In the genomic region with DNA sequence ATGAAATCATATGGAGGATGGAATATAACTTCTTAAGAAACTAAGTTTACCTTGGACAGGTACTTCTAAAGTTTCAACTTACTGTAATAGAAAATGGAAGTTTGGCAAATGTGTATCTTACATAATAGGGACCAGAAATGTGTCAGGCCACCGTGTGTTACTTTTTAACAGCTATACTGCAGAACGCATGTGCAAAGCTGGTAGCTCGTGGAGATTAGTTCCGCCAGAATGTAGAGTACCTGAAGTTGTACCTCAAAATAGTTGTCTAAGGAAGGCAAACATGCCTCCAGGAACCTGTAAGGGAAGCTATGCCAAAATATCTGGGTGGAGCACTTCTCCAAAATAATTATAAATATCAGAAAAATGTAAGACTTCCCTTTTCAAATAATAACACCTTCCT, we compare ENCODE assay signal across 1 cellular context.
TF ChIP-seq lines count a peak whose summit lies in the region.

No MANE protein-coding gene starts in this region.

TF ChIP-seq in SK-N-SH treated with all-trans-retinoic acid at 6 μM for 48 hours, 23 proteins besides CTCF, POLR2A, EP300 and RAD21 (continued from another document):
- TF ChIP-seq, protein P1, sequence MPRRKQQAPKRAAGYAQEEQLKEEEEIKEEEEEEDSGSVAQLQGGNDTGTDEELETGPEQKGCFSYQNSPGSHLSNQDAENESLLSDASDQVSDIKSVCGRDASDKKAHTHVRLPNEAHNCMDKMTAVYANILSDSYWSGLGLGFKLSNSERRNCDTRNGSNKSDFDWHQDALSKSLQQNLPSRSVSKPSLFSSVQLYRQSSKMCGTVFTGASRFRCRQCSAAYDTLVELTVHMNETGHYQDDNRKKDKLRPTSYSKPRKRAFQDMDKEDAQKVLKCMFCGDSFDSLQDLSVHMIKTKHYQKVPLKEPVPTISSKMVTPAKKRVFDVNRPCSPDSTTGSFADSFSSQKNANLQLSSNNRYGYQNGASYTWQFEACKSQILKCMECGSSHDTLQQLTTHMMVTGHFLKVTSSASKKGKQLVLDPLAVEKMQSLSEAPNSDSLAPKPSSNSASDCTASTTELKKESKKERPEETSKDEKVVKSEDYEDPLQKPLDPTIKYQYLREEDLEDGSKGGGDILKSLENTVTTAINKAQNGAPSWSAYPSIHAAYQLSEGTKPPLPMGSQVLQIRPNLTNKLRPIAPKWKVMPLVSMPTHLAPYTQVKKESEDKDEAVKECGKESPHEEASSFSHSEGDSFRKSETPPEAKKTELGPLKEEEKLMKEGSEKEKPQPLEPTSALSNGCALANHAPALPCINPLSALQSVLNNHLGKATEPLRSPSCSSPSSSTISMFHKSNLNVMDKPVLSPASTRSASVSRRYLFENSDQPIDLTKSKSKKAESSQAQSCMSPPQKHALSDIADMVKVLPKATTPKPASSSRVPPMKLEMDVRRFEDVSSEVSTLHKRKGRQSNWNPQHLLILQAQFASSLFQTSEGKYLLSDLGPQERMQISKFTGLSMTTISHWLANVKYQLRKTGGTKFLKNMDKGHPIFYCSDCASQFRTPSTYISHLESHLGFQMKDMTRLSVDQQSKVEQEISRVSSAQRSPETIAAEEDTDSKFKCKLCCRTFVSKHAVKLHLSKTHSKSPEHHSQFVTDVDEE (CRISPR knock-in tag; IDR thresholded peaks at IDR 0.05) = no peak
- TF ChIP-seq ZNF8 (CRISPR knock-in tag; IDR thresholded peaks at IDR 0.05) (no peak), OSR1 (CRISPR knock-in tag; IDR thresholded peaks at IDR 0.05) (no peak), TOX (CRISPR knock-in tag; IDR thresholded peaks at IDR 0.05; ENCODE audit: borderline replicate concordance) (no peak)
TF ChIP-seq in SK-N-SH treated with all-trans-retinoic acid at 6 μM for 48 hours: peak in this region for 0.
